8 cellular contexts compared by ENCODE assay signal in the genomic region with DNA sequence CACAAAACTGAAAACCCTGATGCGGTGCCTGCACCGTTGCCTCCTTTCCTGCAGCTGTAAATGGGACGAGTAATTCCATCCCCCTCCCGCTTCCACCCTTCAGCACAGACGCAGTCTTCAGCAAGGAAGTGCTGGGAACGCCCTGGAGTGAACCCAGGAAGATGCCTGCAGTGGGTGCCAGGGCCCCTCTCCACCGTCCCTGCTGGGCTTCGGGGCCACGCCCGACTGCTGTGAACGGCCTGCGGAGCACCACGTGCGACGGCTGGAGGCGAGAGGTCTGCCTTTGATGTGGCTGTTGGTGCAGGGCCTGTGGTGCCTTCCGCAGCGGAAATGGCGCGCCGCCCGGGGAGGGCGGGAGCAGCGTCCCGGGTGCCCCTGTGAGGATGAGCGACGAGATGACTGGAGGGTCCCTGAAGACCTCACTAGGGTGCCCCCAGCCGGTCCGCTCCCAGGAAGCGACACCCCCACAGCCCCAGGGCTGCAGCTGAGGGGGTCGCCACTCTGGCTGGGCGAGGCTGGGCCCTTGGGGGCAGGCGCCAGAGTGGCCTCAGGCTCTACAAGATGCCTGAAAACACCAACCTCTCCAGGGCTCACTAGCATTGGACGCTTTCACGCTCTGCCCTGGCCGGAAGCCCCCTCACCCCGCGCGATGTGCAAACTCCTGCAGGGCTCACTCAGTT.
DNase-seq lines count a peak whose midpoint lies in the region; ATAC-seq and TF ChIP-seq lines count a peak whose summit lies in the region.

No MANE protein-coding gene starts in this region.

- H3K4me3 ChIP-seq in duodenal mucosa (ENCODE audit: low read depth in 1 of 2, low read length in 2 of 2) = peak overlapping the region; percentile 50 to 61

- peak; percentile 60 for DNase-seq in NCI-H2196 (lab: John Stamatoyannopoulos, UW; ENCODE audit: unreplicated experiment)
- DNase-seq in activated CD4-positive, alpha-beta T cell treated with anti-CD3 and anti-CD28 coated beads, Interleukin-2, amount 50 U/mL, for 1 hour = peak; percentile 69
- peak in 1 of 2 donors; percentile 48 for DNase-seq in memory B cell (ENCODE audit: low spot score in 2 of 2)
- peak; percentile 78 to 82 for DNase-seq in stimulated activated CD8-positive, alpha-beta memory T cell treated with anti-CD3 and anti-CD28 coated beads, Interleukin-15, amount 100 ng/mL, for 48 hours (ENCODE audit: low read depth in 2 of 2)

- TF ChIP-seq CTCF in 22Rv1 (IDR thresholded peaks at IDR 0.05) = no peak

- peak overlapping the region; percentile 65 for H3K4me3 Mint-ChIP-seq in memory B cell

- H3K27ac ChIP-seq in 22Rv1 = peak overlapping the region; percentile 79
- no peak overlapping the region for H3K27ac ChIP-seq in duodenal mucosa (ENCODE audit: low read depth, low read length)

- H3K4me1 ChIP-seq in duodenal mucosa (ENCODE audit: control insufficient read depth in 1 of 2, insufficient read depth in 2 of 2, low read length in 2 of 2) = peaks cover 18 to 27% of the 10 kb centered on the region in 2 donors

- H3K27ac Mint-ChIP-seq in memory B cell = no peak overlapping the region

- H3K4me1 Mint-ChIP-seq in memory B cell = peaks cover 13% of the 10 kb centered on the region

- ATAC-seq in GM18517 (IDR thresholded peaks at IDR 0.05; ENCODE audit: unreplicated experiment) = peak; percentile 69
- peak; percentile 56 for ATAC-seq in HG03039 (IDR thresholded peaks at IDR 0.05; ENCODE audit: unreplicated experiment)
- ATAC-seq in memory B cell (ENCODE audit: low read depth) = peak; percentile 89

- H3K36me3 ChIP-seq in duodenal mucosa (ENCODE audit: control insufficient read depth in 1 of 2, insufficient read depth in 2 of 2, low read length in 2 of 2) = peaks cover 0 to 4% of the 10 kb centered on the region in 2 donors

- H3K9ac ChIP-seq in duodenal mucosa (ENCODE audit: low read depth in 1 of 2, low read length in 2 of 2) = peak overlapping the region; percentile 10 to 25

- H3K9me3 Mint-ChIP-seq in memory B cell = no peaks in the 10 kb centered on the region

- no peaks in the 10 kb centered on the region for H3K9me3 ChIP-seq in duodenal mucosa (ENCODE audit: control insufficient read depth in 1 of 2, low read length in 2 of 2)

- H3K36me3 Mint-ChIP-seq in memory B cell = no peaks in the 10 kb centered on the region

- peaks cover 34 to 38% of the 10 kb centered on the region in 2 donors for H3K27me3 ChIP-seq in duodenal mucosa (ENCODE audit: control insufficient read depth in 1 of 2, insufficient read depth in 2 of 2, low read length in 2 of 2)

- H3K27me3 Mint-ChIP-seq in memory B cell = peaks cover 13% of the 10 kb centered on the region
